In genomic region chr21:28959367-28960099, GRCh38 we compare ENCODE assay signal across 13 cellular contexts. TPM values are rescaled to one million over a fixed set of nuclear protein-coding genes. Genes with fewer than 3 reads are reported as not detected.
DNase-seq lines count a peak whose midpoint lies in the region; ATAC-seq, FAIRE-seq and TF ChIP-seq lines count a peak whose summit lies in the region.
"Had no signal": no experiment of that assay in that cellular context is flagged by ENCODE, and none has a peak within 500 bp of the region (broad histone marks: within the 10 kb centered on the region; RNA-seq: fewer than 3 reads in every experiment).

No MANE protein-coding gene starts in this region.

- H3K9me3 ChIP-seq in AG04450 (ENCODE audit: control insufficient read depth, insufficient read depth, low read length) (no peaks in the 10 kb centered on the region), kidney (ENCODE audit: control insufficient read depth in 1 of 2, low read length in 2 of 2) (no peaks in the 10 kb centered on the region), colonic mucosa (no peaks in the 10 kb centered on the region)
- H3K9me3 ChIP-seq: BLaER1 treated with 17β-estradiol and CSF1 and Interleukin-3, amounts not matched to agents 10 nM and 100 nM had no signal

- TF ChIP-seq CTCF in AG04450 (IDR thresholded peaks at IDR 0.05; ENCODE audit: low read depth, low read length) (no peak), brain microvascular endothelial cell (IDR thresholded peaks at IDR 0.05; ENCODE audit: low read depth, low read length, missing control alignments) (no peak), kidney (IDR thresholded peaks at IDR 0.05; ENCODE audit: borderline replicate concordance, extremely low read depth, insufficient read depth) (no peak), colonic mucosa (IDR thresholded peaks at IDR 0.05) (no peak)

- DNase-seq in AG04450 (ENCODE audit: low read depth, low spot score) (peak; percentile 44), HT1080 (ENCODE audit: low read depth) (peak; percentile 59), brain microvascular endothelial cell (peak; percentile 68), kidney (no peak), NCI-H510A treated with DMSO at 0.1 percent for 48 hours (lab: John Stamatoyannopoulos, UW) (no peak), colonic mucosa (no peak), ureter (ENCODE audit: low spot score) (no peak)
- DNase-seq: activated CD8-positive, alpha-beta memory T cell treated with anti-CD3 and anti-CD28 coated beads, Interleukin-2, amount 50 U/mL, for 48 hours; glutamatergic neuron; midbrain; NCI-H1930 had no signal

- peak; percentile 29 for FAIRE-seq in kidney (lab: Jason Lieb, UNC)

- TF ChIP-seq POLR2A in GM18505 (IDR thresholded peaks at IDR 0.05; ENCODE audit: borderline replicate concordance, extremely low read depth, insufficient read depth, insufficient read length) = no peak

- ATAC-seq in GM18505 (IDR thresholded peaks at IDR 0.05; ENCODE audit: unreplicated experiment) = no peak

- intact Hi-C loops in kidney (cut with DNase I) = no loop called here
- intact Hi-C loops in colonic mucosa (cut with DNase I) = no loop called here

- peaks cover 18% of the 10 kb centered on the region for H3K36me3 ChIP-seq in brain microvascular endothelial cell (replicated peaks)
- peaks cover 8 to 26% of the 10 kb centered on the region in 2 donors for H3K36me3 ChIP-seq in kidney (ENCODE audit: control insufficient read depth in 1 of 2, insufficient read depth in 2 of 2, low read length in 2 of 2)
- no peaks in the 10 kb centered on the region for H3K36me3 ChIP-seq in colonic mucosa

- no peaks in the 10 kb centered on the region for H3K4me1 ChIP-seq in kidney (ENCODE audit: control insufficient read depth in 1 of 2, insufficient read depth in 1 of 2, low read depth in 1 of 2, low read length in 2 of 2)
- no peaks in the 10 kb centered on the region for H3K4me1 ChIP-seq in colonic mucosa

- CTCF ChIA-PET in AG04450 (lab: Charles Lee) = no interaction called here

- in situ Hi-C loops in brain microvascular endothelial cell (cut with HindIII; ENCODE audit: low pct_ligation_motif_present, low sequenced_read_pairs) = no loop called here

- peak overlapping the region; percentile 22 for H3K27ac ChIP-seq in AG04450 (ENCODE audit: low read depth, low read length)
- H3K27ac ChIP-seq in brain microvascular endothelial cell = peak overlapping the region; percentile 56
- no peak overlapping the region for H3K27ac ChIP-seq in kidney (ENCODE audit: low read depth in 2 of 2, low read length in 2 of 2)
- no peak overlapping the region for H3K27ac ChIP-seq in colonic mucosa
- H3K27ac ChIP-seq: BLaER1 treated with 17β-estradiol and CSF1 and Interleukin-3, amounts not matched to agents 10 nM and 100 nM had no signal

- POLR2A ChIA-PET in AG04450 (lab: Yijun Ruan, JAX) = interaction anchor here (1.7 kb wide), 1 partner anchor 65 kb away, joined by 7 read pairs; the partner anchor contains the start of gene USP16

- H3K9ac ChIP-seq in kidney (ENCODE audit: low read length in 2 of 2) = no peak overlapping the region
- no peak overlapping the region for H3K9ac ChIP-seq in colonic mucosa (ENCODE audit: low read depth in 2 of 2, low read length in 2 of 2)
- H3K9ac ChIP-seq: BLaER1 treated with 17β-estradiol and CSF1 and Interleukin-3, amounts not matched to agents 10 nM and 100 nM had no signal

- H3K4me3 ChIP-seq in AG04450 (ENCODE audit: low read depth, low read length) (no peak overlapping the region), brain microvascular endothelial cell (ENCODE audit: low read depth, low read length) (no peak overlapping the region), kidney (ENCODE audit: low read length in 2 of 2) (no peak overlapping the region), colonic mucosa (no peak overlapping the region)
- H3K4me3 ChIP-seq: BLaER1 treated with 17β-estradiol and CSF1 and Interleukin-3, amounts not matched to agents 10 nM and 100 nM had no signal

- H3K27me3 ChIP-seq in AG04450 (ENCODE audit: control insufficient read depth, insufficient read depth, low read length) (no peaks in the 10 kb centered on the region), brain microvascular endothelial cell (replicated peaks) (no peaks in the 10 kb centered on the region), colonic mucosa (no peaks in the 10 kb centered on the region)
- H3K27me3 ChIP-seq: BLaER1 treated with 17β-estradiol and CSF1 and Interleukin-3, amounts not matched to agents 10 nM and 100 nM had no signal

RNA-seq across cellular contexts. Expression of gene LTN1, which starts 33.1 kb away (rescaled TPM):
- polyA plus RNA-seq in AG04450 (2011; rRNA removed) (11.7 and 14.4 TPM in 2 replicates), kidney (ENCODE audit: insufficient read depth, low read depth, low replicate concordance) (3.6 TPM)
- 20.7 and 41.2 TPM in 2 replicates for polyA minus RNA-seq in AG04450 (2011; rRNA and poly(A)+ RNA removed)
- total RNA-seq in HT1080 (2014; rRNA removed; shearing (Covaris generic)) = 18.3 and 18.5 TPM in 2 replicates
- polyA plus RNA-seq in HT1080 (2015; cell fraction: cytosol; rRNA removed) = 12.7 and 17.8 TPM in 2 replicates
- polyA plus RNA-seq in HT1080 (2015; cell fraction: nucleus; rRNA removed) = 78.9 and 86.6 TPM in 2 replicates
- total RNA-seq in kidney (25.0 TPM), colonic mucosa (10 to 100 TPM; 21.1 to 33.2 TPM), ureter (39.8 TPM)

RNA-seq across cellular contexts. Expression of gene RWDD2B, which starts 59.6 kb away (rescaled TPM):
- 29.2 and 36.5 TPM in 2 replicates for polyA plus RNA-seq in AG04450 (2011; rRNA removed)
- polyA minus RNA-seq in AG04450 (2011; rRNA and poly(A)+ RNA removed) = 12.0 and 17.4 TPM in 2 replicates
- total RNA-seq in HT1080 (2014; rRNA removed; shearing (Covaris generic)) = 20.7 and 21.1 TPM in 2 replicates
- polyA plus RNA-seq in HT1080 (2015; cell fraction: cytosol; rRNA removed) = 28.2 and 29.1 TPM in 2 replicates
- 21.9 and 28.0 TPM in 2 replicates for polyA plus RNA-seq in HT1080 (2015; cell fraction: nucleus; rRNA removed)
- total RNA-seq in kidney = 16.0 TPM
- polyA plus RNA-seq in kidney (ENCODE audit: insufficient read depth, low read depth, low replicate concordance) = 24.0 TPM
- 10 to 100 TPM in 1 of 2 donors, 1 to 10 TPM in 1; 8.4 to 11.1 TPM for total RNA-seq in colonic mucosa
- total RNA-seq in ureter = 21.0 TPM

Comparison
In these comparisons a context has a peak if more than half of its experiments do, and no peak if none do; other contexts are left out.
1. DNase-seq: peak in AG04450 (single experiment), HT1080 (single experiment) and brain microvascular endothelial cell (single experiment); none in kidney (single experiment), NCI-H510A treated with DMSO at 0.1 percent for 48 hours (single experiment), colonic mucosa (single experiment) and ureter (single experiment).
2. H3K27ac ChIP-seq: peak in AG04450 (single experiment) and brain microvascular endothelial cell (single experiment); none in kidney (0 of 2) and colonic mucosa (single experiment).